16 cellular contexts compared by ENCODE assay signal in the genomic region with DNA sequence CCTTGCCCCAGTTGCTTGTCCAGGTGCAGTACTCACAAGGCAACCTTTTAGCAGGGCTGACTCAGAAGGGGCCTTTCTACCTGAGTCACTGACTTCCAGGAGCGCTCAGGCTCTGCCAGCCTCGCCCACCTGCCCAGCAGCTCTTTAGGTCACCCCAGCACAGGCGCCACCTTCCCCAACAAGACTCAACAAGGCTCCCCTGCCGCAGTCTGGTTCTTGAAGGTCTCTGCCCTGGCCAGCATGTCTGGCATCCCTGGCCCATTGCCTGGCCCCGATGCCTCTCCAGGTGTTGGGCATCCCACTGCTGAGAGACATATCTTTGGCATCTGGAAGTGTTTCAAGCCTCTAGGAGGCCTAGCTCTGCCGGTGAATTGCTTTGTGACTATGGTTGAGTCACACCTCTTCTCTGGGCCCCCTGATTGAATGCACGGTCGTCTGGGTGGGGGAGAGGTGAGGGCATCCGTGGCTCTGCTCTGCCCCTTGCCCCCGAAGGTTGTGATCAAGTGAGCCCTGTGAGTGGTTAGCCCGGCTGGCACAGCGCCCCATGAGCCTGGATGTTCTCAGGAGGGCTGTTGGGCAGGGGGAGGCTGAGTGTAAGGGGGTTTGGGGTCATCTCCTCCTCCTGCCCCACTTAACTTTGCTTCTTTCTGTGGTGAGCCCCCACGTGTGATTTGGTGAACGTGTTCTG. TPM values are rescaled to one million over a fixed set of nuclear protein-coding genes. Genes with fewer than 3 reads are reported as not detected.
DNase-seq lines count a peak whose midpoint lies in the region; ATAC-seq and TF ChIP-seq lines count a peak whose summit lies in the region.
"Had no signal": no experiment of that assay in that cellular context is flagged by ENCODE, and none has a peak within 500 bp of the region (broad histone marks: within the 10 kb centered on the region; RNA-seq: fewer than 3 reads in every experiment).

No MANE protein-coding gene starts in this region.

- H3K27me3 Mint-ChIP-seq in Caco-2 (ENCODE audit: insufficient read depth, unreplicated experiment): no peaks in the 10 kb centered on the region

- no peak overlapping the region for H3K4me3 Mint-ChIP-seq in Caco-2 (ENCODE audit: unreplicated experiment)
- H3K4me3 Mint-ChIP-seq: endodermal cell had no signal

- DNase-seq in A172 (ENCODE audit: low spot score) (peak; percentile 64), HPDE6-E6E7 (ENCODE audit: extremely low spot score) (peak; percentile 94), astrocyte of the hippocampus (ENCODE audit: low read depth, low spot score) (peak; percentile 48), mesenchymal stem cell (no peak), NCI-H1930 (lab: John Stamatoyannopoulos, UW) (no peak), Right ventricle myocardium inferior (ENCODE audit: missing footprints) (no peak), heart right ventricle (no peak), Caco-2 (no peak)
- DNase-seq: endodermal cell, GDM1, heart left ventricle, left ventricle myocardium inferior, NCI-H1048, NCI-H524, SIG-M5 had no signal

- no peak overlapping the region for H3K4me2 ChIP-seq in mesenchymal stem cell (ENCODE audit: low read length, poor library complexity, severe bottlenecking)
- H3K4me2 ChIP-seq: BLaER1 had no signal

- peaks cover 15% of the 10 kb centered on the region for H3K79me1 ChIP-seq in mesenchymal stem cell (replicated peaks; ENCODE audit: low read length, poor library complexity, severe bottlenecking)

- 76% methylated on average over 13 of the region's 14 CpGs for WGBS in mesenchymal stem cell
- WGBS in heart right ventricle, 2 donors: 80 to 85% methylated on average over 14 of the region's 14 CpGs

- ATAC-seq in Right ventricle myocardium inferior (no peak), heart right ventricle (no peak)
- ATAC-seq: heart left ventricle had no signal

- CTCF ChIA-PET in Caco-2 (lab: Charles Lee): no interaction called here

- peak overlapping the region in 1 of 2 experiments; percentile 70 for H3K14ac ChIP-seq in mesenchymal stem cell (ENCODE audit: low read length in 2 of 2)

- peak overlapping the region; percentile 56 for H2BK120ac ChIP-seq in mesenchymal stem cell (ENCODE audit: low read depth, low read length)

- no peaks in the 10 kb centered on the region for H3K9me3 Mint-ChIP-seq in Caco-2 (ENCODE audit: unreplicated experiment)
- H3K9me3 Mint-ChIP-seq: endodermal cell had no signal

- peak overlapping the region; percentile 66 for H4K8ac ChIP-seq in mesenchymal stem cell (ENCODE audit: low read length)

- H3K36me3 Mint-ChIP-seq in Caco-2 (ENCODE audit: insufficient read depth, unreplicated experiment): peaks cover 13% of the 10 kb centered on the region

- peak overlapping the region; percentile 87 for H4K91ac ChIP-seq in mesenchymal stem cell (ENCODE audit: low read length)

- intact Hi-C loops in Right ventricle myocardium inferior (cut with DNase I) (no loop called here), heart right ventricle (cut with DNase I) (no loop called here), Caco-2 (cut with micrococcal nuclease; ENCODE audit: unreplicated experiment) (no loop called here)

- H3K27me3 ChIP-seq in mesenchymal stem cell (ENCODE audit: control insufficient read depth in 1 of 2, insufficient read depth in 1 of 2, low read length in 2 of 2): no peaks in the 10 kb centered on the region
- no peaks in the 10 kb centered on the region for H3K27me3 ChIP-seq in heart right ventricle
- H3K27me3 ChIP-seq in Caco-2 (replicated peaks; ENCODE audit: control insufficient read depth, insufficient read depth, low read length): no peaks in the 10 kb centered on the region
- H3K27me3 ChIP-seq: BLaER1, heart left ventricle had no signal

- H3K9ac ChIP-seq in mesenchymal stem cell (ENCODE audit: low read length): no peak overlapping the region
- H3K9ac ChIP-seq: BLaER1 had no signal

- peak overlapping the region; percentile 85 for H2AK5ac ChIP-seq in mesenchymal stem cell (ENCODE audit: low read length, severe bottlenecking)

- H3K18ac ChIP-seq in mesenchymal stem cell (ENCODE audit: low read depth in 1 of 2, low read length in 2 of 2): peak overlapping the region; percentile 46 to 67

- TF ChIP-seq CTCF in heart right ventricle (IDR thresholded peaks at IDR 0.05) (no peak), Caco-2 (IDR thresholded peaks at IDR 0.05; ENCODE audit: insufficient read depth in 1 of 2, low read depth in 1 of 2, low read length in 1 of 2, severe bottlenecking in 1 of 2, unreplicated experiment in 1 of 2) (no peak)

- peak overlapping the region; percentile 58 to 60 for H3K4ac ChIP-seq in mesenchymal stem cell (ENCODE audit: low read depth in 1 of 2, low read length in 2 of 2)

- peaks cover 62% of the 10 kb centered on the region for H3K4me1 ChIP-seq in mesenchymal stem cell (ENCODE audit: control insufficient read depth, insufficient read depth, low read depth, low read length)
- H3K4me1 ChIP-seq in heart right ventricle: peaks cover 28 to 71% (median 46%) of the 10 kb centered on the region in 9 donors
- peaks cover 49% of the 10 kb centered on the region for H3K4me1 ChIP-seq in Caco-2

- peak overlapping the region in 1 of 2 experiments; percentile 14 for H3K23ac ChIP-seq in mesenchymal stem cell (ENCODE audit: low read length in 2 of 2)

- peak overlapping the region; percentile 87 to 90 for H2BK12ac ChIP-seq in mesenchymal stem cell (ENCODE audit: low read length in 2 of 2)

- peak overlapping the region; percentile 73 for H2BK15ac ChIP-seq in mesenchymal stem cell (ENCODE audit: low read depth, poor library complexity, severe bottlenecking)

- no peak overlapping the region for H2AFZ ChIP-seq in mesenchymal stem cell (ENCODE audit: low read depth, low read length)

- no peak overlapping the region for H3K27ac Mint-ChIP-seq in Caco-2 (ENCODE audit: unreplicated experiment)

- POLR2A ChIA-PET in Caco-2 (lab: Charles Lee): no interaction called here

- H2BK5ac ChIP-seq in mesenchymal stem cell (ENCODE audit: low read depth, low read length, poor library complexity, severe bottlenecking): no peak overlapping the region

- H3K4me3 ChIP-seq in mesenchymal stem cell (ENCODE audit: insufficient read depth in 1 of 2, low read depth in 1 of 2, low read length in 2 of 2) (no peak overlapping the region), heart right ventricle (no peak overlapping the region), Caco-2 (ENCODE audit: low read depth, low read length) (no peak overlapping the region)
- H3K4me3 ChIP-seq: BLaER1, heart left ventricle, left ventricle myocardium inferior had no signal

- H3K36me3 ChIP-seq in mesenchymal stem cell (ENCODE audit: control insufficient read depth in 1 of 2, insufficient read depth in 2 of 2, low read depth in 1 of 2, low read length in 2 of 2) (peaks cover 0 to 3% of the 10 kb centered on the region in 2 experiments), heart right ventricle (no peaks in the 10 kb centered on the region), Caco-2 (ENCODE audit: control insufficient read depth, insufficient read depth, low read length) (no peaks in the 10 kb centered on the region; the same call in 1 of the 2 replicates)
- H3K36me3 ChIP-seq: BLaER1, heart left ventricle, left ventricle myocardium inferior had no signal

- H3K27ac ChIP-seq in mesenchymal stem cell (ENCODE audit: low read length, poor library complexity, severe bottlenecking) (no peak overlapping the region), heart right ventricle (peak overlapping the region in 1 of 10 donors; percentile 6)
- H3K27ac ChIP-seq: BLaER1, heart left ventricle had no signal

- BruUV-seq in Caco-2 (replicated peaks; lab: Mats Ljungman, UMichigan): no TSS peak

- H3K9me3 ChIP-seq in mesenchymal stem cell (ENCODE audit: control insufficient read depth, low read length) (no peaks in the 10 kb centered on the region), heart right ventricle (no peaks in the 10 kb centered on the region), Caco-2 (no peaks in the 10 kb centered on the region)
- H3K9me3 ChIP-seq: BLaER1, heart left ventricle, left ventricle myocardium inferior had no signal

- peaks cover 31% of the 10 kb centered on the region for H3K4me1 Mint-ChIP-seq in Caco-2 (ENCODE audit: low read depth, unreplicated experiment)

RNA-seq across cellular contexts. Expression of gene SNX33, which starts 21.6 kb away (rescaled TPM):
- total RNA-seq in A172 (2014; rRNA removed; shearing (Covaris generic)): 9.3 and 14.1 TPM in 2 replicates
- 23.0 TPM for polyA plus RNA-seq in mesenchymal stem cell (2013, experiment 1 of 2)
- 22.6 TPM for polyA plus RNA-seq in mesenchymal stem cell (2013, experiment 2 of 2)
- 13.3 TPM for total RNA-seq in Right ventricle myocardium inferior
- 10 to 100 TPM in 4 of 10 donors, 1 to 10 TPM in 6; 7.6 to 14.8 (median 9.8) TPM for total RNA-seq in heart right ventricle
- 1 to 10 TPM; 7.4 to 8.1 TPM for polyA plus RNA-seq in heart right ventricle
- 17.9 and 19.4 TPM in 2 replicates for total RNA-seq in Caco-2 (2022)

RNA-seq across cellular contexts. Expression of gene IMP3, which starts 29.3 kb away (rescaled TPM):
- 103 and 141 TPM in 2 replicates for total RNA-seq in A172 (2014; rRNA removed; shearing (Covaris generic))
- polyA plus RNA-seq in mesenchymal stem cell (2013, experiment 1 of 2): 49.0 TPM
- 48.8 TPM for polyA plus RNA-seq in mesenchymal stem cell (2013, experiment 2 of 2)
- total RNA-seq in Right ventricle myocardium inferior (43.3 TPM), heart right ventricle (10 to 100 TPM; 33.8 to 57.6 (median 40.2) TPM), Caco-2 (2022) (58.4 and 60.4 TPM in 2 replicates)
- 10 to 100 TPM; 33.7 to 77.2 TPM for polyA plus RNA-seq in heart right ventricle

RNA-seq across cellular contexts. Expression of gene CSPG4, which starts 43.3 kb away (rescaled TPM):
- total RNA-seq in A172 (2014; rRNA removed; shearing (Covaris generic)): 132 and 171 TPM in 2 replicates
- 12.4 TPM for polyA plus RNA-seq in mesenchymal stem cell (2013, experiment 1 of 2)
- 11.3 TPM for polyA plus RNA-seq in mesenchymal stem cell (2013, experiment 2 of 2)
- total RNA-seq in Right ventricle myocardium inferior (7.8 TPM), heart right ventricle (10 to 100 TPM in 8 of 10 donors, 1 to 10 TPM in 2; 7.4 to 19.8 (median 13.0) TPM), Caco-2 (2022) (0.12 and 0.20 TPM in 2 replicates)
- 10 to 100 TPM; 12.1 TPM for polyA plus RNA-seq in heart right ventricle

RNA-seq across cellular contexts. Expression of gene SNUPN, which starts 43.8 kb away (rescaled TPM):
- total RNA-seq in A172 (2014; rRNA removed; shearing (Covaris generic)): 39.3 and 53.6 TPM in 2 replicates
- polyA plus RNA-seq in mesenchymal stem cell (2013, experiment 1 of 2): 21.7 TPM
- 20.5 TPM for polyA plus RNA-seq in mesenchymal stem cell (2013, experiment 2 of 2)
- 19.4 TPM for total RNA-seq in Right ventricle myocardium inferior
- total RNA-seq in heart right ventricle: 10 to 100 TPM; 12.9 to 18.2 (median 16.1) TPM
- 10 to 100 TPM; 14.6 to 17.4 TPM for polyA plus RNA-seq in heart right ventricle
- total RNA-seq in Caco-2 (2022): 10.6 and 12.5 TPM in 2 replicates

Comparison
In these comparisons a context has a peak if more than half of its experiments do, and no peak if none do; other contexts are left out.
1. DNase-seq: peak in A172 (single experiment), HPDE6-E6E7 (single experiment) and astrocyte of the hippocampus (single experiment); none in mesenchymal stem cell (single experiment), NCI-H1930 (0 of 2), Right ventricle myocardium inferior (single experiment), heart right ventricle (0 of 2) and Caco-2 (0 of 2).